ENCODE assay signal across 14 cellular contexts in genomic region chr2:219385958-219386520, GRCh38. TPM values are rescaled to one million over a fixed set of nuclear protein-coding genes. Genes with fewer than 3 reads are reported as not detected.
A peak's percentile ranks its signal among the peaks of the same experiment; 100 is the strongest.
DNase-seq lines count a peak whose midpoint lies in the region; ATAC-seq and TF ChIP-seq lines count a peak whose summit lies in the region.
"Had no signal": no experiment of that assay in that cellular context is flagged by ENCODE, and none has a peak within 500 bp of the region (broad histone marks: within the 10 kb centered on the region; RNA-seq: fewer than 3 reads in every experiment).

No MANE protein-coding gene starts in this region.

- H4K20me1 ChIP-seq in DND-41 (ENCODE audit: insufficient read depth, low read length) = peaks cover 27% of the 10 kb centered on the region; the same call in 1 of the 2 replicates

- H3K4me1 Mint-ChIP-seq in activated T-helper 2 cell treated with anti-CD3 and anti-CD28 coated beads, Interferon-gamma antibody, Interleukin-2, Interleukin-4, amounts not matched to agents 10 μg/mL and 5 μg/mL and 100 μg/mL, durations not matched to agents 14 hours and 24 hours and 36 hours (ENCODE audit: low read depth) = peaks cover 7% of the 10 kb centered on the region

- H3K27me3 ChIP-seq in DND-41 (ENCODE audit: insufficient read depth, low read length, poor library complexity) = no peaks in the 10 kb centered on the region
- no peaks in the 10 kb centered on the region for H3K27me3 ChIP-seq in mesenchymal stem cell (ENCODE audit: control insufficient read depth in 1 of 2, insufficient read depth in 1 of 2, low read length in 2 of 2)
- H3K27me3 ChIP-seq in BE2C = no peaks in the 10 kb centered on the region
- H3K27me3 ChIP-seq: foreskin keratinocyte had no signal

- H2BK120ac ChIP-seq in mesenchymal stem cell (ENCODE audit: low read depth, low read length) = no peak overlapping the region

- no peak overlapping the region for H2AK5ac ChIP-seq in mesenchymal stem cell (ENCODE audit: low read length, severe bottlenecking)

- H3K4me2 ChIP-seq in DND-41 (ENCODE audit: insufficient read depth, low read length) = peak overlapping the region; percentile 98; the same call in 1 of the 2 replicates
- H3K4me2 ChIP-seq in mesenchymal stem cell (ENCODE audit: low read length, poor library complexity, severe bottlenecking) = no peak overlapping the region

- H2BK15ac ChIP-seq in mesenchymal stem cell (ENCODE audit: low read depth, poor library complexity, severe bottlenecking) = no peak overlapping the region

- H3K4me1 ChIP-seq in DND-41 (ENCODE audit: insufficient read depth, low read length) (peaks cover 22% of the 10 kb centered on the region), mesenchymal stem cell (ENCODE audit: control insufficient read depth, insufficient read depth, low read depth, low read length) (peaks cover 12% of the 10 kb centered on the region), BE2C (no peaks in the 10 kb centered on the region)
- H3K4me1 ChIP-seq: foreskin keratinocyte had no signal

- H4K8ac ChIP-seq in mesenchymal stem cell (ENCODE audit: low read length) = no peak overlapping the region

- POLR2A ChIA-PET in AG04449 (lab: Yijun Ruan, JAX) = no interaction called here

- H3K27ac Mint-ChIP-seq in activated T-helper 2 cell treated with anti-CD3 and anti-CD28 coated beads, Interferon-gamma antibody, Interleukin-2, Interleukin-4, amounts not matched to agents 10 μg/mL and 5 μg/mL and 100 μg/mL, durations not matched to agents 14 hours and 24 hours and 36 hours = no peak overlapping the region

- TF ChIP-seq CTCF in AG04449 (IDR thresholded peaks at IDR 0.05; ENCODE audit: insufficient read depth, low read length, missing control alignments) (no peak), DND-41 (IDR thresholded peaks at IDR 0.05; ENCODE audit: borderline replicate concordance, extremely low read depth, low read length, poor library complexity, severe bottlenecking) (no peak), BE2C (IDR thresholded peaks at IDR 0.05; ENCODE audit: low read depth, low read length) (no peak)

- H3K23ac ChIP-seq in mesenchymal stem cell (ENCODE audit: low read length in 2 of 2) = no peak overlapping the region

- H3K4me3 Mint-ChIP-seq in activated T-helper 2 cell treated with anti-CD3 and anti-CD28 coated beads, Interferon-gamma antibody, Interleukin-2, Interleukin-4, amounts not matched to agents 10 μg/mL and 5 μg/mL and 100 μg/mL, durations not matched to agents 14 hours and 24 hours and 36 hours (ENCODE audit: low read depth) = peak overlapping the region; percentile 98

- no peak overlapping the region for H3K14ac ChIP-seq in mesenchymal stem cell (ENCODE audit: low read length in 2 of 2)

- WGBS in mesenchymal stem cell = 97% methylated on average over 19 of the region's 19 CpGs

- ATAC-seq in DND-41 (ENCODE audit: insufficient read depth, low read depth) = no peak
- ATAC-seq: foreskin keratinocyte had no signal

- CTCF ChIA-PET in AG04449 (lab: Yijun Ruan, JAX) = interaction anchor here (0.5 to 1.8 kb wide), 3 partner anchors 91 to 227 kb away, joined by 3 to 6 read pairs (median 4); partner anchors contain the start of genes CHPF and TMEM198

- H2BK5ac ChIP-seq in mesenchymal stem cell (ENCODE audit: low read depth, low read length, poor library complexity, severe bottlenecking) = no peak overlapping the region

- H3K9me3 Mint-ChIP-seq in activated T-helper 2 cell treated with anti-CD3 and anti-CD28 coated beads, Interferon-gamma antibody, Interleukin-2, Interleukin-4, amounts not matched to agents 10 μg/mL and 5 μg/mL and 100 μg/mL, durations not matched to agents 14 hours and 24 hours and 36 hours = no peaks in the 10 kb centered on the region

- no peak overlapping the region for H4K91ac ChIP-seq in mesenchymal stem cell (ENCODE audit: low read length)

- no peak overlapping the region for H3K4ac ChIP-seq in mesenchymal stem cell (ENCODE audit: low read depth in 1 of 2, low read length in 2 of 2)

- H3K27me3 Mint-ChIP-seq in activated T-helper 2 cell treated with anti-CD3 and anti-CD28 coated beads, Interferon-gamma antibody, Interleukin-2, Interleukin-4, amounts not matched to agents 10 μg/mL and 5 μg/mL and 100 μg/mL, durations not matched to agents 14 hours and 24 hours and 36 hours (ENCODE audit: low read depth) = peaks cover 2% of the 10 kb centered on the region

- intact Hi-C loops in activated T-helper 2 cell treated with anti-CD3 and anti-CD28 coated beads, Interferon-gamma antibody, Interleukin-2, Interleukin-4, amounts not matched to agents 10 μg/mL and 5 μg/mL and 100 μg/mL, durations not matched to agents 14 hours and 24 hours and 36 hours (cut with micrococcal nuclease) = loop anchor here (2.0 to 5.0 kb wide), 3 partner anchors 209 to 1169 kb away; partner anchors contain the start of genes AAMP, ARPC2, CNPPD1 and PNKD

- peak overlapping the region; percentile 88 for H3K4me3 ChIP-seq in AG04449 (ENCODE audit: low read depth, low read length)
- peak overlapping the region in 1 of 2 experiments; percentile 70; a peak in 3 of 4 replicates for H3K4me3 ChIP-seq in DND-41 (ENCODE audit: low read depth in 1 of 2, low read length in 2 of 2)
- H3K4me3 ChIP-seq in mesenchymal stem cell (ENCODE audit: insufficient read depth in 1 of 2, low read depth in 1 of 2, low read length in 2 of 2) = peak overlapping the region in 1 of 2 experiments; percentile 95
- H3K4me3 ChIP-seq in BE2C (ENCODE audit: low read depth, low read length) = no peak overlapping the region

- H3K79me1 ChIP-seq in mesenchymal stem cell (replicated peaks; ENCODE audit: low read length, poor library complexity, severe bottlenecking) = peaks cover 13% of the 10 kb centered on the region

- H3K27ac ChIP-seq in DND-41 (ENCODE audit: low read length) (no peak overlapping the region), mesenchymal stem cell (ENCODE audit: low read length, poor library complexity, severe bottlenecking) (no peak overlapping the region)

- peaks cover 43% of the 10 kb centered on the region for H3K36me3 Mint-ChIP-seq in activated T-helper 2 cell treated with anti-CD3 and anti-CD28 coated beads, Interferon-gamma antibody, Interleukin-2, Interleukin-4, amounts not matched to agents 10 μg/mL and 5 μg/mL and 100 μg/mL, durations not matched to agents 14 hours and 24 hours and 36 hours (ENCODE audit: low read depth)

- H2AFZ ChIP-seq in DND-41 (ENCODE audit: low read depth, low read length) (no peak overlapping the region), mesenchymal stem cell (ENCODE audit: low read depth, low read length) (no peak overlapping the region)

- peaks cover 55% of the 10 kb centered on the region for H3K36me3 ChIP-seq in DND-41 (ENCODE audit: insufficient read depth, low read length)
- peaks cover 47 to 57% of the 10 kb centered on the region in 2 experiments for H3K36me3 ChIP-seq in mesenchymal stem cell (ENCODE audit: control insufficient read depth in 1 of 2, insufficient read depth in 2 of 2, low read depth in 1 of 2, low read length in 2 of 2)
- H3K36me3 ChIP-seq in BE2C = peaks cover 11% of the 10 kb centered on the region

- H3K79me2 ChIP-seq in DND-41 (ENCODE audit: insufficient read depth, low read length) = peaks cover 16% of the 10 kb centered on the region

- peak overlapping the region; percentile 75; the same call in 1 of the 2 replicates for H3K9ac ChIP-seq in DND-41 (ENCODE audit: low read depth, low read length)
- peak overlapping the region; percentile 97 for H3K9ac ChIP-seq in mesenchymal stem cell (ENCODE audit: low read length)

- peak overlapping the region in 1 of 2 experiments; percentile 70 for H2BK12ac ChIP-seq in mesenchymal stem cell (ENCODE audit: low read length in 2 of 2)

- DNase-seq in AG04449 (ENCODE audit: low read depth, low spot score) = no peak
- no peak for DNase-seq in DND-41
- no peak for DNase-seq in activated T-helper 2 cell treated with anti-CD3 and anti-CD28 coated beads, Interferon-gamma antibody, Interleukin-2, Interleukin-4, amounts not matched to agents 10 μg/mL and 5 μg/mL and 100 μg/mL, durations not matched to agents 14 hours and 24 hours and 36 hours (ENCODE audit: low spot score)
- DNase-seq in mesenchymal stem cell = no peak
- no peak for DNase-seq in BE2C
- DNase-seq in NCI-H1417 treated with DMSO at 0.1 percent for 48 hours (lab: John Stamatoyannopoulos, UW) = no peak
- DNase-seq in NCI-H748 (lab: John Stamatoyannopoulos, UW; ENCODE audit: unreplicated experiment) = no peak
- no peak for DNase-seq in mesenteric fat pad (ENCODE audit: low spot score)
- DNase-seq: DMS 273 treated with DMSO at 0.1 percent for 48 hours; foreskin keratinocyte; occipital lobe; stimulated activated naive CD4-positive, alpha-beta T cell treated with Interleukin-2 at 50 U/mL for 16 hours had no signal

- no peak overlapping the region for H3K18ac ChIP-seq in mesenchymal stem cell (ENCODE audit: low read depth in 1 of 2, low read length in 2 of 2)

- H3K9me3 ChIP-seq in DND-41 (ENCODE audit: insufficient read depth, low read length, severe bottlenecking) (no peaks in the 10 kb centered on the region), mesenchymal stem cell (ENCODE audit: control insufficient read depth, low read length) (no peaks in the 10 kb centered on the region), BE2C (no peaks in the 10 kb centered on the region)

RNA-seq across cellular contexts. Expression of gene DNPEP, which starts 1.7 kb away (rescaled TPM):
- 117 and 120 TPM in 2 replicates for total RNA-seq in activated T-helper 2 cell treated with anti-CD3 and anti-CD28 coated beads, Interferon-gamma antibody, Interleukin-2, Interleukin-4, amounts not matched to agents 10 μg/mL and 5 μg/mL and 100 μg/mL, durations not matched to agents 14 hours and 24 hours and 36 hours
- 67.3 TPM for polyA plus RNA-seq in mesenchymal stem cell (2013, experiment 1 of 2)
- polyA plus RNA-seq in mesenchymal stem cell (2013, experiment 2 of 2) = 68.7 TPM
- 70.7 TPM for polyA plus RNA-seq in BE2C (2012; ENCODE audit: insufficient read depth, insufficient read length, low read depth)
- 78.6 TPM for total RNA-seq in mesenteric fat pad

RNA-seq across cellular contexts. Expression of gene DES, which starts 32.1 kb away (rescaled TPM):
- not detected in 2 replicates for total RNA-seq in activated T-helper 2 cell treated with anti-CD3 and anti-CD28 coated beads, Interferon-gamma antibody, Interleukin-2, Interleukin-4, amounts not matched to agents 10 μg/mL and 5 μg/mL and 100 μg/mL, durations not matched to agents 14 hours and 24 hours and 36 hours
- 1.2 TPM for polyA plus RNA-seq in mesenchymal stem cell (2013, experiment 1 of 2)
- 1.8 TPM for polyA plus RNA-seq in mesenchymal stem cell (2013, experiment 2 of 2)
- polyA plus RNA-seq in BE2C (2012; ENCODE audit: insufficient read depth, insufficient read length, low read depth) = 1.5 TPM
- total RNA-seq in mesenteric fat pad = 62.5 TPM
- total RNA-seq: foreskin keratinocyte had no signal
- polyA plus RNA-seq: keratinocyte had no signal

RNA-seq across cellular contexts. Expression of gene SPEG, which starts 48.6 kb away (rescaled TPM):
- total RNA-seq in activated T-helper 2 cell treated with anti-CD3 and anti-CD28 coated beads, Interferon-gamma antibody, Interleukin-2, Interleukin-4, amounts not matched to agents 10 μg/mL and 5 μg/mL and 100 μg/mL, durations not matched to agents 14 hours and 24 hours and 36 hours = not detected in 2 replicates
- 19.3 TPM for polyA plus RNA-seq in mesenchymal stem cell (2013, experiment 1 of 2)
- polyA plus RNA-seq in mesenchymal stem cell (2013, experiment 2 of 2) = 19.1 TPM
- 269 TPM for polyA plus RNA-seq in BE2C (2012; ENCODE audit: insufficient read depth, insufficient read length, low read depth)
- total RNA-seq in mesenteric fat pad = 4.7 TPM

RNA-seq across cellular contexts. Expression of gene RESP18, which starts 53.5 kb away (rescaled TPM):
- total RNA-seq in activated T-helper 2 cell treated with anti-CD3 and anti-CD28 coated beads, Interferon-gamma antibody, Interleukin-2, Interleukin-4, amounts not matched to agents 10 μg/mL and 5 μg/mL and 100 μg/mL, durations not matched to agents 14 hours and 24 hours and 36 hours = not detected in 2 replicates
- not detected for polyA plus RNA-seq in mesenchymal stem cell (2013, experiment 1 of 2)
- not detected for polyA plus RNA-seq in mesenchymal stem cell (2013, experiment 2 of 2)
- polyA plus RNA-seq in BE2C (2012; ENCODE audit: insufficient read depth, insufficient read length, low read depth) = not detected
- not detected for total RNA-seq in mesenteric fat pad
- total RNA-seq: foreskin keratinocyte, occipital lobe, RPMI7951 had no signal
- polyA plus RNA-seq: foreskin keratinocyte, keratinocyte had no signal

Comparison
In these comparisons a context has a peak if more than half of its experiments do, and no peak if none do; other contexts are left out.
1. RNA of gene DES, which starts 32.1 kb away (total RNA-seq): 62.5 TPM in mesenteric fat pad (single experiment); not detected in activated T-helper 2 cell treated with anti-CD3 and anti-CD28 coated beads, Interferon-gamma antibody, Interleukin-2, Interleukin-4, amounts not matched to agents 10 μg/mL and 5 μg/mL and 100 μg/mL, durations not matched to agents 14 hours and 24 hours and 36 hours; every median in the first group is over 10 times any median in the second.